ENCODE assay signal across 37 cellular contexts in the genomic region with DNA sequence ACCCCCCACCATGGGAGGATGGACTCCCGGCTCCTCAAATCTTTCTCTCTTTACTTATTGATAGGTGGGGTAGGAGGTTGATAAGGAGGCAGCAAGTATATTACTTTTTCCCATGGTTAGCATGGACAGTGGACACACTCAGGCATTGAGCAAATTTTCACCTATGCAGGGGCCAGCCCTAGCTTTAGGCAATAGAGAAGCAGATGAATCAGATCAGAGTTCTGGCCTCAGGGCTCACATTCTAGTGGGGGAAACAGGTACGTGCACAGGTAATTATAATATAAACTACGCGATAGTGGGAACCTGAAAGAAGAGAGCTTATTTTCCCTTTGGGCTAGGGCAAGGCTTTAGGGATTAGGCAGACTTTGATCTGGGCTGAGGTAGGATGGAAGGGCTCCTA. TPM values are rescaled to one million over a fixed set of nuclear protein-coding genes. Genes with fewer than 3 reads are reported as not detected.
"Had no signal": no experiment of that assay in that cellular context is flagged by ENCODE, and none has a peak within 500 bp of the region (broad histone marks: within the 10 kb centered on the region; RNA-seq: fewer than 3 reads in every experiment).

No MANE protein-coding gene starts in this region.

- H3K4me3 Mint-ChIP-seq: activated B cell treated with CpG ODN at 0.5 μM for 24 hours; activated CD4-positive, alpha-beta memory T cell treated with anti-CD3 and anti-CD28 coated beads for 36 hours; activated CD4-positive, alpha-beta T cell treated with anti-CD3 and anti-CD28 coated beads, Interleukin-2, amount 10 ng/mL, durations not matched to agents 24 days and 14 days; activated CD8-positive, alpha-beta T cell treated with anti-CD3 and anti-CD28 coated beads for 36 hours; activated naive CD4-positive, alpha-beta T cell treated with anti-CD3 and anti-CD28 coated beads for 36 hours; activated naive CD8-positive, alpha-beta T cell treated with anti-CD3 and anti-CD28 coated beads for 36 hours; activated T-cell treated with anti-CD3 and anti-CD28 coated beads, Interleukin-2, amount 50 U/mL, for 4 hours; activated T-cell treated with anti-CD3 and anti-CD28 coated beads, Interleukin-2, amount 50 U/mL, for 72 hours; activated T-helper 1 cell treated with anti-CD3 and anti-CD28 coated beads, Interleukin-12 subunit alpha, Interleukin-12 subunit beta, Interleukin-2, Interleukin-4 antibody, amounts not matched to agents 30 ng/mL and 10 ng/mL and 1 ng/mL, durations not matched to agents 14 hours and 24 hours and 36 hours; activated T-helper 17 cell treated with anti-CD3 and anti-CD28 coated beads, Interleukin-2, amount 50 U/mL, for 72 hours; T-helper 1 cell treated with Interleukin-12 subunit alpha and Interleukin-12 subunit beta and Interleukin-4 antibody, amounts not matched to agents 30 μg/mL and 1 μg/mL, for 36 hours; T-helper 2 cell treated with Interferon-gamma antibody and Interleukin-4, amounts not matched to agents 5 μg/mL and 100 μg/mL, for 36 hours had no signal

- ATAC-seq: activated CD8-positive, alpha-beta T cell treated with anti-CD3 and anti-CD28 coated beads for 36 hours; activated naive CD4-positive, alpha-beta T cell treated with anti-CD3 and anti-CD28 coated beads, Interleukin-2, amount 50 U/mL, for 72 hours; activated T-cell treated with anti-CD3 and anti-CD28 coated beads, Interleukin-2, amount 50 U/mL, for 4 hours; activated T-cell treated with anti-CD3 and anti-CD28 coated beads, Interleukin-2, amount 50 U/mL, for 72 hours; activated T-helper 17 cell treated with anti-CD3 and anti-CD28 coated beads, Interleukin-2, amount 50 U/mL, for 72 hours; body of pancreas had no signal

- H3K36me3 ChIP-seq: adrenal gland, brain microvascular endothelial cell, breast epithelium had no signal

- H3K36me3 Mint-ChIP-seq: activated CD4-positive, alpha-beta memory T cell treated with anti-CD3 and anti-CD28 coated beads for 36 hours; activated naive CD4-positive, alpha-beta T cell treated with anti-CD3 and anti-CD28 coated beads, Interleukin-2, amount 50 U/mL, for 72 hours; activated naive CD8-positive, alpha-beta T cell treated with anti-CD3 and anti-CD28 coated beads for 36 hours had no signal

- DNase-seq: activated B cell treated with CpG ODN at 0.5 μM for 24 hours; activated CD4-positive, alpha-beta memory T cell treated with anti-CD3 and anti-CD28 coated beads for 36 hours; activated CD4-positive, alpha-beta T cell treated with anti-CD3 and anti-CD28 coated beads for 4 hours; activated CD4-positive, alpha-beta T cell treated with anti-CD3 and anti-CD28 coated beads, Interleukin-2, amount 10 ng/mL, durations not matched to agents 24 days and 14 days; activated CD4-positive, alpha-beta T cell treated with anti-CD3 and anti-CD28 coated beads, Interleukin-2, amount 50 U/mL, for 1 hour; activated CD4-positive, alpha-beta T cell treated with anti-CD3 and anti-CD28 coated beads, Interleukin-2, amount 50 U/mL, for 4 hours; activated CD4-positive, CD25-positive, alpha-beta regulatory T cell treated with anti-CD3 and anti-CD28 coated beads, Interleukin-2, amount 50 U/mL, for 72 hours; activated CD8-positive, alpha-beta memory T cell treated with anti-CD3 and anti-CD28 coated beads, Interleukin-2, amount 50 U/mL, for 4 hours; activated CD8-positive, alpha-beta T cell treated with anti-CD3 and anti-CD28 coated beads for 36 hours; activated effector memory CD4-positive, alpha-beta T cell treated with anti-CD3 and anti-CD28 coated beads, Interleukin-2, amount 50 U/mL, for 16 hours; activated gamma-delta T cell treated with Interleukin-2 at 50 U/mL for 16 hours; activated naive CD4-positive, alpha-beta T cell; activated naive CD4-positive, alpha-beta T cell treated with anti-CD3 and anti-CD28 coated beads for 36 hours; activated naive CD4-positive, alpha-beta T cell treated with anti-CD3 and anti-CD28 coated beads, Interleukin-2, amount 50 U/mL, for 16 hours; activated naive CD8-positive, alpha-beta T cell treated with anti-CD3 and anti-CD28 coated beads for 36 hours; activated T-cell treated with anti-CD3 and anti-CD28 coated beads for 4 hours; activated T-cell treated with anti-CD3 and anti-CD28 coated beads, Interleukin-2, amount 50 U/mL, for 1 hour; activated T-cell treated with anti-CD3 and anti-CD28 coated beads, Interleukin-2, amount 50 U/mL, for 4 hours; activated T-cell treated with anti-CD3 and anti-CD28 coated beads, Interleukin-2, amount 50 U/mL, for 72 hours; adrenal gland; amniotic stem cell; aorta; body of pancreas; brain microvascular endothelial cell; central memory CD4-positive, alpha-beta T cell; T-helper 1 cell; T-helper 2 cell; T-helper 9 cell had no signal

- H3K4me1 ChIP-seq: adrenal gland, body of pancreas, breast epithelium had no signal

- H3K9me3 Mint-ChIP-seq: activated B cell treated with CpG ODN at 0.5 μM for 24 hours; activated CD4-positive, alpha-beta memory T cell treated with anti-CD3 and anti-CD28 coated beads for 36 hours; activated CD4-positive, alpha-beta T cell treated with anti-CD3 and anti-CD28 coated beads, Interleukin-2, amount 10 ng/mL, durations not matched to agents 24 days and 14 days; activated CD8-positive, alpha-beta T cell treated with anti-CD3 and anti-CD28 coated beads for 36 hours; activated naive CD4-positive, alpha-beta T cell treated with anti-CD3 and anti-CD28 coated beads for 36 hours; activated naive CD4-positive, alpha-beta T cell treated with anti-CD3 and anti-CD28 coated beads, Interleukin-2, amount 50 U/mL, for 72 hours; activated naive CD8-positive, alpha-beta T cell treated with anti-CD3 and anti-CD28 coated beads for 36 hours; activated T-cell treated with anti-CD3 and anti-CD28 coated beads, Interleukin-2, amount 50 U/mL, for 4 hours; activated T-cell treated with anti-CD3 and anti-CD28 coated beads, Interleukin-2, amount 50 U/mL, for 72 hours; activated T-helper 1 cell treated with anti-CD3 and anti-CD28 coated beads, Interleukin-12 subunit alpha, Interleukin-12 subunit beta, Interleukin-2, Interleukin-4 antibody, amounts not matched to agents 30 ng/mL and 10 ng/mL and 1 ng/mL, durations not matched to agents 14 hours and 24 hours and 36 hours; activated T-helper 17 cell treated with anti-CD3 and anti-CD28 coated beads, Interleukin-2, amount 50 U/mL, for 72 hours; T-helper 1 cell treated with Interleukin-12 subunit alpha and Interleukin-12 subunit beta and Interleukin-4 antibody, amounts not matched to agents 30 μg/mL and 1 μg/mL, for 36 hours; T-helper 2 cell treated with Interferon-gamma antibody and Interleukin-4, amounts not matched to agents 5 μg/mL and 100 μg/mL, for 36 hours had no signal

- H3K27ac ChIP-seq: adrenal gland, body of pancreas, brain microvascular endothelial cell, breast epithelium, VCaP had no signal

- H3K27ac Mint-ChIP-seq: activated B cell treated with CpG ODN at 0.5 μM for 24 hours; activated CD4-positive, alpha-beta memory T cell treated with anti-CD3 and anti-CD28 coated beads for 36 hours; activated CD4-positive, alpha-beta T cell treated with anti-CD3 and anti-CD28 coated beads, Interleukin-2, amount 10 ng/mL, durations not matched to agents 24 days and 14 days; activated CD8-positive, alpha-beta T cell treated with anti-CD3 and anti-CD28 coated beads for 36 hours; activated naive CD4-positive, alpha-beta T cell treated with anti-CD3 and anti-CD28 coated beads for 36 hours; activated naive CD8-positive, alpha-beta T cell treated with anti-CD3 and anti-CD28 coated beads for 36 hours; activated T-cell treated with anti-CD3 and anti-CD28 coated beads, Interleukin-2, amount 50 U/mL, for 72 hours; activated T-helper 1 cell treated with anti-CD3 and anti-CD28 coated beads, Interleukin-12 subunit alpha, Interleukin-12 subunit beta, Interleukin-2, Interleukin-4 antibody, amounts not matched to agents 30 ng/mL and 10 ng/mL and 1 ng/mL, durations not matched to agents 14 hours and 24 hours and 36 hours; activated T-helper 17 cell treated with anti-CD3 and anti-CD28 coated beads, Interleukin-2, amount 50 U/mL, for 72 hours; T-helper 1 cell treated with Interleukin-12 subunit alpha and Interleukin-12 subunit beta and Interleukin-4 antibody, amounts not matched to agents 30 μg/mL and 1 μg/mL, for 36 hours; T-helper 2 cell treated with Interferon-gamma antibody and Interleukin-4, amounts not matched to agents 5 μg/mL and 100 μg/mL, for 36 hours had no signal

- H3K9me3 ChIP-seq: adrenal gland, body of pancreas, breast epithelium had no signal

- H3K4me1 Mint-ChIP-seq: activated CD4-positive, alpha-beta T cell treated with anti-CD3 and anti-CD28 coated beads, Interleukin-2, amount 10 ng/mL, durations not matched to agents 24 days and 14 days; activated naive CD8-positive, alpha-beta T cell treated with anti-CD3 and anti-CD28 coated beads for 36 hours; activated T-helper 17 cell treated with anti-CD3 and anti-CD28 coated beads, Interleukin-2, amount 50 U/mL, for 72 hours had no signal

- H3K4me3 ChIP-seq: adrenal gland, body of pancreas, breast epithelium had no signal

- H3K27me3 ChIP-seq: body of pancreas, brain microvascular endothelial cell, breast epithelium had no signal

RNA-seq across cellular contexts. Expression of gene FOXE3, which starts 13.5 kb away (rescaled TPM):
- total RNA-seq: activated B cell treated with CpG ODN at 0.5 μM for 24 hours; activated CD4-positive, alpha-beta memory T cell treated with anti-CD3 and anti-CD28 coated beads for 36 hours; activated CD4-positive, alpha-beta T cell treated with anti-CD3 and anti-CD28 coated beads, Interleukin-2, amount 10 ng/mL, durations not matched to agents 24 days and 14 days; activated CD8-positive, alpha-beta memory T cell treated with anti-CD3 and anti-CD28 coated beads for 36 hours; activated CD8-positive, alpha-beta T cell treated with anti-CD3 and anti-CD28 coated beads for 36 hours; activated naive CD4-positive, alpha-beta T cell treated with anti-CD3 and anti-CD28 coated beads for 36 hours; activated naive CD4-positive, alpha-beta T cell treated with anti-CD3 and anti-CD28 coated beads, Interleukin-2, amount 50 U/mL, for 72 hours; activated naive CD8-positive, alpha-beta T cell treated with anti-CD3 and anti-CD28 coated beads for 36 hours; activated T-cell treated with anti-CD3 and anti-CD28 coated beads, Interleukin-2, amount 50 U/mL, for 4 hours; activated T-cell treated with anti-CD3 and anti-CD28 coated beads, Interleukin-2, amount 50 U/mL, for 72 hours; activated T-helper 1 cell treated with anti-CD3 and anti-CD28 coated beads, Interleukin-12 subunit alpha, Interleukin-12 subunit beta, Interleukin-2, Interleukin-4 antibody, amounts not matched to agents 30 ng/mL and 10 ng/mL and 1 ng/mL, durations not matched to agents 14 hours and 24 hours and 36 hours; activated T-helper 17 cell treated with anti-CD3 and anti-CD28 coated beads, Interleukin-2, amount 50 U/mL, for 72 hours; adrenal gland; aorta; body of pancreas; breast epithelium; cardiac septum had no signal
- polyA plus RNA-seq: aorta had no signal
